8 cellular contexts compared by ENCODE assay signal in the genomic region with DNA sequence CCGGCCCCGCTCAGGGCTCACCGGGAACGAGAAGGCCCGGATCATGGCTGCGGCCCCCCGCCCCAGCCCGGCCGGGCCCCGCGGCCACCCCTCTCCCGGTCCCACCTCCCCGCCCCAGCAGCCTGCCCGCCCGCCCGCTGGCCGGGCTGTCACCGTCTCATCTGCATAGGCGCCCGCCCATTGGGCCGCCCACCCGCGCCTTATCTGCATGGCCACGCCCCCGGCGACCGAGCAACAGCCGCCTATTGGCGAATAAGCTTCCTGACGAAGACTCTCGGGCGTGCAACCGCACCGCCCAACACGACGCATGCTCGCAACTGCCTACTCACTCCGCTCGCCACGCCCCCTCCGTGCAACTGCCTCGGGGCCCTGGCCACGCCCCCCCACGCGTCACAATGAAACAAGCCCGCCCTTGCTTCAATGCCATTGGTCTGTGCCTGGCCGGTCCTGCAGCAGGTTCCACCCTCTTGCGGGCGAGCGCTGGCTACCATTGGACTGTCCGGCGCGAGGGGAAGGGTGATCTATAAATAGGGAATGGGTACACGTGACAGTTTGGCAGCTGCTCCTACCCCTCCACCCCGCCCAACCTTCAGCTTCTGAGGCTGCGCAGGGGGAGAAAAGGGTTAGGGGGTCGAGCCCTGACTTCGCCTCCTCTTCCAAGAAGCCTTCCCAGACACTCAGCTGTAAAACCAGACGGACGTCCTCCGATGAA. TPM values are rescaled to one million over a fixed set of nuclear protein-coding genes. Genes with fewer than 3 reads are reported as not detected.
DNase-seq lines count a peak whose midpoint lies in the region; ATAC-seq and TF ChIP-seq lines count a peak whose summit lies in the region.

A gene with protein sequence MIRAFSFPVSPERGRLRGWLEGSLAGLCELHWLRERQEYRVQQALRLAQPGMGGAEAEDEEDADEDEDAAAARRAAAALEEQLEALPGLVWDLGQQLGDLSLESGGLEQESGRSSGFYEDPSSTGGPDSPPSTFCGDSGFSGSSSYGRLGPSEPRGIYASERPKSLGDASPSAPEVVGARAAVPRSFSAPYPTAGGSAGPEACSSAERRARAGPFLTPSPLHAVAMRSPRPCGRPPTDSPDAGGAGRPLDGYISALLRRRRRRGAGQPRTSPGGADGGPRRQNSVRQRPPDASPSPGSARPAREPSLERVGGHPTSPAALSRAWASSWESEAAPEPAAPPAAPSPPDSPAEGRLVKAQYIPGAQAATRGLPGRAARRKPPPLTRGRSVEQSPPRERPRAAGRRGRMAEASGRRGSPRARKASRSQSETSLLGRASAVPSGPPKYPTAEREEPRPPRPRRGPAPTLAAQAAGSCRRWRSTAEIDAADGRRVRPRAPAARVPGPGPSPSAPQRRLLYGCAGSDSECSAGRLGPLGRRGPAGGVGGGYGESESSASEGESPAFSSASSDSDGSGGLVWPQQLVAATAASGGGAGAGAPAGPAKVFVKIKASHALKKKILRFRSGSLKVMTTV (minus strand): TSS at position 163 of the 712 bp plus-strand sequence. CDS start 118 bp downstream, at position 45.

- H3K9me2 ChIP-seq in OCI-LY7 (ENCODE audit: insufficient read depth, low read length) = no peaks in the 10 kb centered on the region

- H3K79me2 ChIP-seq in OCI-LY7 (ENCODE audit: insufficient read depth, low read depth, low read length) = no peaks in the 10 kb centered on the region

- H3K18ac ChIP-seq in IMR-90 (ENCODE audit: low read depth, low read length) = peak within 1 kb of the TSS; percentile 26; the same call in 1 of the 2 replicates

- no peak within 1 kb of the TSS for H4K5ac ChIP-seq in IMR-90 (ENCODE audit: low read depth, low read length)

- H3K4me3 ChIP-seq in IMR-90 (ENCODE audit: insufficient read depth, low read depth, low read length) (peak within 1 kb of the TSS; percentile 64), OCI-LY7 (ENCODE audit: low read depth, low read length, poor library complexity, severe bottlenecking) (peak within 1 kb of the TSS; percentile 64), epithelial cell of esophagus (ENCODE audit: low read length) (peak within 1 kb of the TSS; percentile 31)

- CTCF ChIA-PET in IMR-90 (lab: Yijun Ruan, JAX) = interaction anchor here (0.6 to 2.3 kb wide), 12 partner anchors 10 to 124 kb away, joined by 3 to 23 read pairs (median 4); a partner anchor contains a TSS
- CTCF ChIA-PET in OCI-LY7 (lab: Charles Lee; ENCODE audit: unreplicated experiment) = interaction anchor here (0.6 to 2.2 kb wide), 5 partner anchors 24 to 74 kb away, joined by 4 to 11 read pairs (median 8); a partner anchor contains a TSS

- peak within 1 kb of the TSS; percentile 77; the same call in 1 of the 2 replicates for H3K14ac ChIP-seq in IMR-90 (replicated peaks; ENCODE audit: low read depth, low read length)

- H3K36me3 ChIP-seq in IMR-90 (ENCODE audit: control insufficient read depth, insufficient read depth, low read length) = no peaks in the 10 kb centered on the region
- H3K36me3 ChIP-seq in OCI-LY7 (ENCODE audit: insufficient read depth, low read length) = no peaks in the 10 kb centered on the region

- H2AFZ ChIP-seq in IMR-90 (replicated peaks; ENCODE audit: low read length, poor library complexity) (peak within 1 kb of the TSS; percentile 91), OCI-LY7 (ENCODE audit: low read length) (peak within 1 kb of the TSS; percentile 67; the same call in 1 of the 2 replicates)

- dilution Hi-C loops in IMR-90 (cut with HindIII; ENCODE audit: low sequenced_read_pairs, unreplicated experiment) = no loop called here

- no peak within 1 kb of the TSS for H2BK5ac ChIP-seq in IMR-90 (ENCODE audit: low read depth, low read length, poor library complexity, severe bottlenecking)

- DNase-seq in D341Med (ENCODE audit: low spot score) (peak; percentile 99), IMR-90 (peak; percentile 100), OCI-LY7 (ENCODE audit: low spot score) (peak; percentile 100), activated T-cell treated with anti-CD3 and anti-CD28 coated beads for 48 hours (ENCODE audit: low read depth) (peak; percentile 100), epithelial cell of esophagus (ENCODE audit: low read depth) (peak; percentile 100), midbrain (lab: John Stamatoyannopoulos, UW) (peak; percentile 100)
- peak; percentile 99 to 100 for DNase-seq in stimulated activated CD8-positive, alpha-beta memory T cell treated with anti-CD3 and anti-CD28 coated beads, Interleukin-15, amount 100 ng/mL, for 4 hours (ENCODE audit: low read depth in 2 of 2)

- H3K79me1 ChIP-seq in IMR-90 (ENCODE audit: low read depth in 1 of 2, low read length in 2 of 2) = peaks cover 0 to 14% of the 10 kb centered on the region in 2 experiments; a peak in 1 of 4 replicates

- H3K4me2 ChIP-seq in IMR-90 (ENCODE audit: low read depth, low read length) = peak within 1 kb of the TSS; percentile 85
- H3K4me2 ChIP-seq in OCI-LY7 (ENCODE audit: low read length) = peak within 1 kb of the TSS; percentile 91

- BruUV-seq in IMR-90 (replicated peaks; lab: Mats Ljungman, UMichigan) (no TSS peak), OCI-LY7 (replicated peaks; lab: Mats Ljungman, UMichigan) (no TSS peak)

- H2AK5ac ChIP-seq in IMR-90 (ENCODE audit: low read depth, low read length) = peak within 1 kb of the TSS; percentile 37

- H2BK15ac ChIP-seq in IMR-90 (ENCODE audit: low read depth, low read length) = peak within 1 kb of the TSS; percentile 15; the same call in 1 of the 3 replicates

- no peaks in the 10 kb centered on the region for H3K9me1 ChIP-seq in IMR-90 (ENCODE audit: insufficient read depth, low read length)

- no peak within 1 kb of the TSS; the same call in 1 of the 2 replicates for H3K56ac ChIP-seq in IMR-90 (ENCODE audit: extremely low read depth, insufficient read depth, low read length)

- peak within 1 kb of the TSS; percentile 44; the same call in 1 of the 2 replicates for H2BK120ac ChIP-seq in IMR-90 (ENCODE audit: low read depth, low read length)

- peak within 1 kb of the TSS; percentile 58 for H3K9ac ChIP-seq in IMR-90 (ENCODE audit: low read depth, low read length)

- H2BK20ac ChIP-seq in IMR-90 (ENCODE audit: low read depth, low read length) = no peak within 1 kb of the TSS

- H3K4ac ChIP-seq in IMR-90 (ENCODE audit: low read depth, low read length) = peak within 1 kb of the TSS; percentile 67; the same call in 1 of the 2 replicates

- TF ChIP-seq CTCF in IMR-90 (conservative IDR thresholded peaks at IDR 0.05; ENCODE audit: low read depth, low read length) = no peak
- TF ChIP-seq CTCF in OCI-LY7 (conservative IDR thresholded peaks at IDR 0.05; ENCODE audit: low read length) = no peak
- no peak for TF ChIP-seq CTCF in epithelial cell of esophagus (IDR thresholded peaks at IDR 0.05; ENCODE audit: insufficient read depth, low read depth, low read length, missing control alignments)

- peak; percentile 89 for ATAC-seq in GM21576 (IDR thresholded peaks at IDR 0.05; ENCODE audit: unreplicated experiment)
- peak; percentile 94 for ATAC-seq in IMR-90 (ENCODE audit: low read depth)

- H4K91ac ChIP-seq in IMR-90 (ENCODE audit: insufficient read depth, low read depth, low read length) = no peak within 1 kb of the TSS

- no peaks in the 10 kb centered on the region; the same call in 1 of the 2 replicates for H3K27me3 ChIP-seq in IMR-90 (ENCODE audit: control insufficient read depth, insufficient read depth, low read length)

- H3K9me3 ChIP-seq in IMR-90 (ENCODE audit: control insufficient read depth, insufficient read depth, low read length) (no peaks in the 10 kb centered on the region), OCI-LY7 (ENCODE audit: low read length) (no peaks in the 10 kb centered on the region)

- H4K8ac ChIP-seq in IMR-90 (ENCODE audit: low read depth in 2 of 2, low read length in 2 of 2) = peak within 1 kb of the TSS; percentile 46 to 77; a peak in 2 of 4 replicates

- peak within 1 kb of the TSS; percentile 95 for H2AK9ac ChIP-seq in IMR-90 (replicated peaks; ENCODE audit: low read depth, low read length, poor library complexity)

- H3K4me1 ChIP-seq in IMR-90 (ENCODE audit: control insufficient read depth, insufficient read depth, low read length) (peaks cover 4% of the 10 kb centered on the region), OCI-LY7 (ENCODE audit: insufficient read depth, low read length, poor library complexity, severe bottlenecking) (peaks cover 29% of the 10 kb centered on the region)

- no peak for TF ChIP-seq RAD21 in IMR-90 (IDR thresholded peaks at IDR 0.05; ENCODE audit: low read length)

- intact Hi-C loops in IMR-90 (cut with micrococcal nuclease) (loop anchor here (5.0 kb wide), 1 partner anchor 119 kb away; no protein-coding TSS in a partner anchor), OCI-LY7 (cut with micrococcal nuclease; ENCODE audit: unreplicated experiment) (no loop called here)

- no peak for TF ChIP-seq POLR2A in IMR-90 (IDR thresholded peaks at IDR 0.05; ENCODE audit: low read depth, low read length)

- in situ Hi-C loops in IMR-90 (cut with MboI; ENCODE audit: low sequenced_read_pairs) = loop anchor here (5.0 to 10.0 kb wide), 2 partner anchors 49 to 126 kb away; no protein-coding TSS in a partner anchor

- 0% methylated on average over 7 of the region's 61 CpGs; no CpG with 5 or more reads in 1 of the 2 experiments for WGBS in IMR-90 (ENCODE audit: extremely low coverage in 2 of 2, insufficient read length in 1 of 2), 2 experiments

- peak within 1 kb of the TSS; percentile 95 for H3K23ac ChIP-seq in IMR-90 (ENCODE audit: low read depth, low read length)

- H4K20me1 ChIP-seq in IMR-90 (ENCODE audit: insufficient read depth, low read length) (no peaks in the 10 kb centered on the region), OCI-LY7 (ENCODE audit: insufficient read depth, low read length) (0 out of 2 replicates have a peak, but pooled peaks cover 3% of the 10 kb centered on the region)

- peak within 1 kb of the TSS; percentile 39 for H3K27ac ChIP-seq in IMR-90 (ENCODE audit: insufficient read depth, low read length)
- peak within 1 kb of the TSS; percentile 46 for H3K27ac ChIP-seq in OCI-LY7 (ENCODE audit: low read depth, low read length, poor library complexity, severe bottlenecking)

- POLR2A ChIA-PET in IMR-90 (lab: Charles Lee; ENCODE audit: unreplicated experiment) = interaction anchor here (1.0 to 1.6 kb wide), 2 partner anchors 10 to 21 kb away, joined by 5 read pairs; no protein-coding TSS in a partner anchor
- POLR2A ChIA-PET in OCI-LY7 (lab: Charles Lee) = interaction anchor here (0.7 to 1.0 kb wide), 3 partner anchors 28 to 42 kb away, joined by 3 read pairs; no protein-coding TSS in a partner anchor

TF ChIP-seq in IMR-90, 13 proteins besides CTCF, POLR2A, EP300 and RAD21 (continues in another document):
- TF ChIP-seq MAFK (IDR thresholded peaks at IDR 0.05; ENCODE audit: low read depth, low read length) = no peak
- peak; percentile 51; the same call in 1 of the 2 replicates for TF ChIP-seq MAZ (IDR thresholded peaks at IDR 0.05; ENCODE audit: borderline replicate concordance, low read depth, low read length)
- TF ChIP-seq CEBPB (IDR thresholded peaks at IDR 0.05; ENCODE audit: low read depth, low read length) = 0 out of 2 replicates have a peak, but pooled peaks have one; percentile 14

RNA-seq across cellular contexts. Expression of the gene that starts here (rescaled TPM):
- total RNA-seq in IMR-90 (2012; rRNA removed) (1.6 and 1.9 TPM in 2 replicates), OCI-LY7 (2022) (not detected in 2 replicates)
- polyA plus RNA-seq in IMR-90 (2012; rRNA removed) = 4.9 and 5.7 TPM in 2 replicates
- 3.0 and 6.6 TPM in 2 replicates for polyA plus RNA-seq in IMR-90 (2012; cell fraction: cytosol; rRNA removed)
- polyA plus RNA-seq in IMR-90 (2012; cell fraction: nucleus; rRNA removed; ENCODE audit: low replicate concordance) = 6.5 and 7.5 TPM in 2 replicates
- total RNA-seq in OCI-LY7 (2014; rRNA removed; shearing (Covaris generic)) = 0.10 and 0.44 TPM in 2 replicates

Comparison
In these comparisons a context has a peak if more than half of its experiments do, and no peak if none do; other contexts are left out.
1. Peak in every context shown above with its lines: DNase-seq, ATAC-seq, H3K4me3 ChIP-seq and H3K27ac ChIP-seq.
2. Peak in DNase-seq, H3K4me3 ChIP-seq, H3K27ac ChIP-seq and H3K4me2 ChIP-seq in OCI-LY7; RNA of the gene not detected or under 1 TPM.